Comparison of ENCODE assay signal across 28 cellular contexts in genomic region chr19:9724157-9724556, GRCh38.
"Had no signal": no experiment of that assay in that cellular context is flagged by ENCODE, and none has a peak within 500 bp of the region (broad histone marks: within the 10 kb centered on the region; RNA-seq: fewer than 3 reads in every experiment).

No MANE protein-coding gene starts in this region.

- H3K36me3 ChIP-seq: colonic mucosa, esophagus muscularis mucosa, esophagus squamous epithelium, gastrocnemius medialis, gastroesophageal sphincter, heart left ventricle, heart right ventricle had no signal

- ATAC-seq: effector memory CD8-positive, alpha-beta T cell; esophagus mucosa; foreskin keratinocyte; gastrocnemius medialis; gastroesophageal sphincter; heart left ventricle; heart right ventricle had no signal

- H3K27ac ChIP-seq: colonic mucosa, coronary artery, dorsolateral prefrontal cortex, epithelial cell of prostate, esophagus muscularis mucosa, esophagus squamous epithelium, foreskin keratinocyte, gastrocnemius medialis, gastroesophageal sphincter, heart left ventricle, heart right ventricle had no signal

- H3K4me3 Mint-ChIP-seq: dendritic cell treated with granulocyte-macrophage colony-stimulating factor and Interleukin-4, amounts not matched to agents 40 ng/mL and 50 ng/mL, for 4 days; effector memory CD8-positive, alpha-beta T cell had no signal

- H3K27me3 ChIP-seq: colonic mucosa, dorsolateral prefrontal cortex, esophagus squamous epithelium, foreskin keratinocyte, gastrocnemius medialis, heart left ventricle, heart right ventricle had no signal

- H3K9me3 ChIP-seq: colonic mucosa, gastrocnemius medialis had no signal

- H3K4me1 ChIP-seq: colonic mucosa, esophagus muscularis mucosa, gastrocnemius medialis, gastroesophageal sphincter, heart left ventricle had no signal

- H3K9me3 Mint-ChIP-seq: dendritic cell treated with granulocyte-macrophage colony-stimulating factor and Interleukin-4, amounts not matched to agents 40 ng/mL and 50 ng/mL, for 4 days; effector memory CD8-positive, alpha-beta T cell had no signal

- H3K27me3 Mint-ChIP-seq: dendritic cell treated with granulocyte-macrophage colony-stimulating factor and Interleukin-4, amounts not matched to agents 40 ng/mL and 50 ng/mL, for 4 days had no signal

- DNase-seq: colonic mucosa; cortex of kidney; dermis blood vessel endothelial cell; dorsolateral prefrontal cortex; effector CD4-positive, alpha-beta T cell; effector CD8-positive, alpha-beta T cell; effector memory CD4-positive, alpha-beta T cell; effector memory CD8-positive, alpha-beta T cell; erythroblast; esophagus squamous epithelium; foreskin fibroblast; foreskin melanocyte; gastrocnemius medialis; glutamatergic neuron; head of caudate nucleus; heart left ventricle; heart right ventricle had no signal

- FAIRE-seq: colon, endometrium, endothelial cell of umbilical vein, frontal cortex had no signal

- H3K4me3 ChIP-seq: colonic mucosa, coronary artery, dorsolateral prefrontal cortex, esophagus muscularis mucosa, esophagus squamous epithelium, gastrocnemius medialis, gastroesophageal sphincter, heart left ventricle, heart right ventricle had no signal

- H3K27ac Mint-ChIP-seq: dendritic cell treated with granulocyte-macrophage colony-stimulating factor and Interleukin-4, amounts not matched to agents 40 ng/mL and 50 ng/mL, for 4 days; effector memory CD8-positive, alpha-beta T cell had no signal
